Comparison of ENCODE assay signal across 11 cellular contexts in the genomic region with DNA sequence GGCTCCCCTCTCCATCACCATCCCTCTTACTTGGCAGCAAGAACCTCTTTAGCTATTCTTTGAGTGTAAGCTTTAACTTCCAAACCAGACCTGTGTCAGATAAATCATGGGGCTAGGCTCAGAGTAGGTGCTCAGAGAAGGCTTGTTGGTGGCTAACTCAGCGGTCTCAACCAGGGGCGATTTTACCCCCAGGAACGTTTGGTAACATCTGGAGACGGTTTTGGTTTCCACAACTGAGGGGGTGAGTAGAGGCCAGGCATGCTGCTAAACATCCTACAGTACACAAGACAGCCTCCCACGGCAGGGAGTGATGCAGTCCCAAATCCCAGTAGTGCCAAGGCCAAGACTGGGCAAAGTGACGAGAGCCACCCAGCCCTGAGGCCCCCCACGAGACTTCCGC. TPM values are rescaled to one million over a fixed set of nuclear protein-coding genes. Genes with fewer than 3 reads are reported as not detected.
A peak's percentile ranks its signal among the peaks of the same experiment; 100 is the strongest.
DNase-seq lines count a peak whose midpoint lies in the region; ATAC-seq and TF ChIP-seq lines count a peak whose summit lies in the region.
"Had no signal": no experiment of that assay in that cellular context is flagged by ENCODE, and none has a peak within 500 bp of the region (broad histone marks: within the 10 kb centered on the region; RNA-seq: fewer than 3 reads in every experiment).

No MANE protein-coding gene starts in this region.

- H3K9me3 ChIP-seq in CD8-positive, alpha-beta T cell (ENCODE audit: low read length), result no peaks in the 10 kb centered on the region
- H3K9me3 ChIP-seq: psoas muscle had no signal

- H3K9me3 Mint-ChIP-seq in CD8-positive, alpha-beta T cell, result no peaks in the 10 kb centered on the region
- no peaks in the 10 kb centered on the region for H3K9me3 Mint-ChIP-seq in activated naive CD4-positive, alpha-beta T cell treated with anti-CD3 and anti-CD28 coated beads, Interleukin-2, amount 50 U/mL, for 72 hours
- H3K9me3 Mint-ChIP-seq in natural killer cell treated with Interleukin-12 subunit alpha and Interleukin-12 subunit beta and Interleukin-15 and Interleukin-18, amount 100 ng/mL, for 72 hours, result no peaks in the 10 kb centered on the region

- peak overlapping the region; percentile 87 for H3K27ac Mint-ChIP-seq in CD8-positive, alpha-beta T cell
- peak overlapping the region; percentile 2 to 32 for H3K27ac Mint-ChIP-seq in activated naive CD4-positive, alpha-beta T cell treated with anti-CD3 and anti-CD28 coated beads, Interleukin-2, amount 50 U/mL, for 72 hours
- peak overlapping the region; percentile 97 to 98 for H3K27ac Mint-ChIP-seq in natural killer cell treated with Interleukin-12 subunit alpha and Interleukin-12 subunit beta and Interleukin-15 and Interleukin-18, amount 100 ng/mL, for 72 hours

- intact Hi-C loops in CD8-positive, alpha-beta T cell (cut with DNase I, micrococcal nuclease), result loop anchor here in 1 of 2 experiments (1.0 kb wide), 1 partner anchor 76 kb away; no protein-coding TSS in a partner anchor

- in situ Hi-C loops in GM18951 (cut with MboI; ENCODE audit: low sequenced_read_pairs, unreplicated experiment), result loop anchor here (10.0 kb wide), 1 partner anchor 132 kb away; no protein-coding TSS in a partner anchor

- H3K27me3 ChIP-seq in CD8-positive, alpha-beta T cell (ENCODE audit: insufficient read depth, low read length), result no peaks in the 10 kb centered on the region

- H3K27ac ChIP-seq in CD8-positive, alpha-beta T cell (ENCODE audit: low read depth, low read length), result no peak overlapping the region
- H3K27ac ChIP-seq: psoas muscle had no signal

- no peak for TF ChIP-seq CTCF in CD8-positive, alpha-beta T cell (IDR thresholded peaks at IDR 0.05)

- POLR2A ChIA-PET in CD8-positive, alpha-beta T cell (lab: Charles Lee), result interaction anchor here (0.6 kb wide), 1 partner anchor 154 kb away, joined by 3 read pairs; no protein-coding TSS in a partner anchor

- TF ChIP-seq POLR2A in GM18951 (IDR thresholded peaks at IDR 0.05; ENCODE audit: extremely low read depth, insufficient read depth, insufficient read length), result peak; percentile 40

- H3K36me3 ChIP-seq in CD8-positive, alpha-beta T cell (ENCODE audit: insufficient read depth, low read length), result no peaks in the 10 kb centered on the region

- peaks cover 15% of the 10 kb centered on the region for H3K4me1 ChIP-seq in CD8-positive, alpha-beta T cell (ENCODE audit: insufficient read depth, low read length)

- no peaks in the 10 kb centered on the region for H3K27me3 Mint-ChIP-seq in CD8-positive, alpha-beta T cell (ENCODE audit: low read depth)
- no peaks in the 10 kb centered on the region for H3K27me3 Mint-ChIP-seq in natural killer cell treated with Interleukin-12 subunit alpha and Interleukin-12 subunit beta and Interleukin-15 and Interleukin-18, amount 100 ng/mL, for 72 hours

- CTCF ChIA-PET in CD8-positive, alpha-beta T cell (lab: Charles Lee), result interaction anchor here (2.4 to 18.2 kb wide), 2 partner anchors 10 to 26 kb away, joined by 6 to 189 read pairs; no protein-coding TSS in a partner anchor

- no peak overlapping the region for H3K4me3 Mint-ChIP-seq in CD8-positive, alpha-beta T cell
- H3K4me3 Mint-ChIP-seq in natural killer cell treated with Interleukin-12 subunit alpha and Interleukin-12 subunit beta and Interleukin-15 and Interleukin-18, amount 100 ng/mL, for 72 hours, result peak overlapping the region; percentile 87

- no peak for ATAC-seq in CD8-positive, alpha-beta T cell
- ATAC-seq in activated naive CD4-positive, alpha-beta T cell treated with anti-CD3 and anti-CD28 coated beads, Interleukin-2, amount 50 U/mL, for 72 hours, result no peak
- ATAC-seq in natural killer cell treated with Interleukin-12 subunit alpha and Interleukin-12 subunit beta and Interleukin-15 and Interleukin-18, amount 100 ng/mL, for 72 hours, result no peak
- no peak for ATAC-seq in GM19455 (IDR thresholded peaks at IDR 0.05; ENCODE audit: unreplicated experiment)
- ATAC-seq: psoas muscle had no signal

- no peak overlapping the region for H3K4me3 ChIP-seq in CD8-positive, alpha-beta T cell (ENCODE audit: low read depth, low read length)
- H3K4me3 ChIP-seq: psoas muscle had no signal

- no peak for DNase-seq in CD8-positive, alpha-beta T cell
- DNase-seq in activated naive CD4-positive, alpha-beta T cell treated with anti-CD3 and anti-CD28 coated beads, Interleukin-2, amount 50 U/mL, for 72 hours (ENCODE audit: low spot score in 2 of 2), result no peak
- no peak for DNase-seq in natural killer cell treated with Interleukin-12 subunit alpha and Interleukin-12 subunit beta and Interleukin-15 and Interleukin-18, amount 100 ng/mL, for 72 hours (ENCODE audit: low spot score)
- no peak for DNase-seq in stimulated activated naive CD4-positive, alpha-beta T cell (lab: John Stamatoyannopoulos, UW)
- no peak for DNase-seq in SHP77 (lab: John Stamatoyannopoulos, UW)
- DNase-seq: anterior cingulate cortex, foreskin melanocyte, NCI-H2081 treated with DMSO at 0.1 percent for 48 hours, psoas muscle had no signal

- H3K4me1 Mint-ChIP-seq in CD8-positive, alpha-beta T cell (ENCODE audit: low read depth), result peaks cover 33% of the 10 kb centered on the region
- peaks cover 60 to 70% of the 10 kb centered on the region in 2 donors for H3K4me1 Mint-ChIP-seq in natural killer cell treated with Interleukin-12 subunit alpha and Interleukin-12 subunit beta and Interleukin-15 and Interleukin-18, amount 100 ng/mL, for 72 hours (ENCODE audit: low read depth in 2 of 2)

- no peaks in the 10 kb centered on the region for H3K36me3 Mint-ChIP-seq in CD8-positive, alpha-beta T cell
- no peaks in the 10 kb centered on the region for H3K36me3 Mint-ChIP-seq in activated naive CD4-positive, alpha-beta T cell treated with anti-CD3 and anti-CD28 coated beads, Interleukin-2, amount 50 U/mL, for 72 hours
- no peaks in the 10 kb centered on the region for H3K36me3 Mint-ChIP-seq in natural killer cell treated with Interleukin-12 subunit alpha and Interleukin-12 subunit beta and Interleukin-15 and Interleukin-18, amount 100 ng/mL, for 72 hours

RNA-seq across cellular contexts. Expression of a gene that starts 59.1 kb away (rescaled TPM):
- under 1 TPM in 1 of 2 experiments, not detected in 1; 0.08 TPM for total RNA-seq in CD8-positive, alpha-beta T cell
- under 1 TPM; 0.07 to 0.12 TPM for total RNA-seq in activated naive CD4-positive, alpha-beta T cell treated with anti-CD3 and anti-CD28 coated beads, Interleukin-2, amount 50 U/mL, for 72 hours
- 1 to 10 TPM; 4.1 to 7.9 TPM for total RNA-seq in natural killer cell treated with Interleukin-12 subunit alpha and Interleukin-12 subunit beta and Interleukin-15 and Interleukin-18, amount 100 ng/mL, for 72 hours

Comparison
In these comparisons a context has a peak if more than half of its experiments do, and no peak if none do; other contexts are left out.
1. H3K27ac Mint-ChIP-seq: peak in every context shown above with its lines; median percentile 98 in natural killer cell treated with Interleukin-12 subunit alpha and Interleukin-12 subunit beta and Interleukin-15 and Interleukin-18, amount 100 ng/mL, for 72 hours; 87 in CD8-positive, alpha-beta T cell; 17 in activated naive CD4-positive, alpha-beta T cell treated with anti-CD3 and anti-CD28 coated beads, Interleukin-2, amount 50 U/mL, for 72 hours.
2. RNA of a gene that starts 59.1 kb away (total RNA-seq): 4.1 to 7.9 TPM in natural killer cell treated with Interleukin-12 subunit alpha and Interleukin-12 subunit beta and Interleukin-15 and Interleukin-18, amount 100 ng/mL, for 72 hours; 0.07 to 0.12 TPM in activated naive CD4-positive, alpha-beta T cell treated with anti-CD3 and anti-CD28 coated beads, Interleukin-2, amount 50 U/mL, for 72 hours and 0.08 TPM in CD8-positive, alpha-beta T cell; every median in the first group is over 4 times any median in the second.